12 cellular contexts compared by ENCODE assay signal in genomic region chr11:65903068-65903481, GRCh38.
DNase-seq lines count a peak whose midpoint lies in the region; ATAC-seq lines count a peak whose summit lies in the region.
"Had no signal": no experiment of that assay in that cellular context is flagged by ENCODE, and none has a peak within 500 bp of the region (broad histone marks: within the 10 kb centered on the region; RNA-seq: fewer than 3 reads in every experiment).

No MANE protein-coding gene starts in this region.

- DNase-seq in AG08395 (ENCODE audit: low spot score) (peak; percentile 91), HS-5 (ENCODE audit: low read depth) (peak; percentile 90), T1000 (lab: John Stamatoyannopoulos, UW) (peak; percentile 79), hepatic stellate cell (ENCODE audit: low spot score) (peak; percentile 88), SKM-1 (lab: John Stamatoyannopoulos, UW; ENCODE audit: unreplicated experiment) (no peak), T-helper 9 cell (no peak)
- DNase-seq: left ventricle myocardium inferior, NCI-H1436, SHP77 had no signal

- ATAC-seq in HG02884 (IDR thresholded peaks at IDR 0.05; ENCODE audit: unreplicated experiment): no peak
- no peak for ATAC-seq in GM21360 (IDR thresholded peaks at IDR 0.05; ENCODE audit: unreplicated experiment)
- ATAC-seq: stimulated activated memory B cell treated with anti-CD40 and anti-IgM and Interleukin-4, amounts not matched to agents 10 μg/mL and 1 μg/mL and 100 μg/mL, for 72 hours had no signal

Comparison
In these comparisons a context has a peak if more than half of its experiments do, and no peak if none do; other contexts are left out.
1. DNase-seq: peak in AG08395 (single experiment), HS-5 (single experiment), T1000 (single experiment) and hepatic stellate cell (single experiment); none in SKM-1 (single experiment) and T-helper 9 cell (single experiment).